ENCODE assay signal across 1 cellular context in genomic region chr22:35629406-35630234, GRCh38.
TF ChIP-seq lines count a peak whose summit lies in the region.

No MANE protein-coding gene starts in this region.

TF ChIP-seq in HEK293, 187 proteins besides CTCF, POLR2A, EP300 and RAD21 (continued from another document):
- TF ChIP-seq PRDM10 (tag by site-specific recombination; IDR thresholded peaks at IDR 0.05) (no peak), ZNF513 (tag by site-specific recombination; IDR thresholded peaks at IDR 0.05) (no peak), ZNF791 (tag by site-specific recombination; IDR thresholded peaks at IDR 0.05) (no peak), ZNF629 (tag by site-specific recombination; IDR thresholded peaks at IDR 0.05) (no peak), ATF2 (tag by site-specific recombination; IDR thresholded peaks at IDR 0.05; ENCODE audit: low read depth) (no peak), ZNF184 (tag by site-specific recombination; IDR thresholded peaks at IDR 0.05) (no peak), ZNF223 (tag by site-specific recombination; IDR thresholded peaks at IDR 0.05) (no peak), SP7 (tag by site-specific recombination; IDR thresholded peaks at IDR 0.05) (0 out of 2 replicates have a peak, but pooled peaks have one; percentile 20), ZNF350 (tag by site-specific recombination; IDR thresholded peaks at IDR 0.05) (no peak), ZNF157 (tag by site-specific recombination; IDR thresholded peaks at IDR 0.05) (no peak), ZIC2 (tag by site-specific recombination; IDR thresholded peaks at IDR 0.05) (peak; percentile 37; the same call in 1 of the 2 replicates), ZNF26 (tag by site-specific recombination; IDR thresholded peaks at IDR 0.05) (no peak), ZFP3 (tag by site-specific recombination; IDR thresholded peaks at IDR 0.05; ENCODE audit: low read depth) (no peak), ZNF561 (tag by site-specific recombination; IDR thresholded peaks at IDR 0.05; ENCODE audit: borderline replicate concordance) (no peak), INSM2 (tag by site-specific recombination; IDR thresholded peaks at IDR 0.05) (no peak), MEIS1 (CRISPR knock-in tag; IDR thresholded peaks at IDR 0.05; ENCODE audit: borderline replicate concordance) (no peak), ZNF692 (tag by site-specific recombination; IDR thresholded peaks at IDR 0.05) (no peak), ZNF660 (tag by site-specific recombination; IDR thresholded peaks at IDR 0.05) (0 out of 2 replicates have a peak, but pooled peaks have one; percentile 28), GLIS1 (tag by site-specific recombination; IDR thresholded peaks at IDR 0.05) (peak; percentile 73), MZF1 (tag by site-specific recombination; IDR thresholded peaks at IDR 0.05; ENCODE audit: borderline replicate concordance) (no peak), ZBTB6 (tag by site-specific recombination; IDR thresholded peaks at IDR 0.05) (no peak), ZNF596 (tag by site-specific recombination; IDR thresholded peaks at IDR 0.05) (no peak), ZNF239 (tag by site-specific recombination; IDR thresholded peaks at IDR 0.05) (no peak), TCF7L2 (IDR thresholded peaks at IDR 0.05; ENCODE audit: borderline replicate concordance, low read depth, low read length) (no peak), PATZ1 (tag by site-specific recombination; IDR thresholded peaks at IDR 0.05) (peak; percentile 53; the same call in 1 of the 2 replicates), SALL2 (tag by site-specific recombination; IDR thresholded peaks at IDR 0.05; ENCODE audit: borderline replicate concordance) (no peak), ZNF280D (tag by site-specific recombination; IDR thresholded peaks at IDR 0.05) (no peak), ZBTB44 (tag by site-specific recombination; IDR thresholded peaks at IDR 0.05) (no peak), ZNF354C (tag by site-specific recombination; IDR thresholded peaks at IDR 0.05; ENCODE audit: borderline replicate concordance, low read depth) (no peak), KLF1 (tag by site-specific recombination; IDR thresholded peaks at IDR 0.05) (peak; percentile 60; the same call in 1 of the 2 replicates), ZNF169 (tag by site-specific recombination; IDR thresholded peaks at IDR 0.05) (no peak), ZNF146 (tag by site-specific recombination; IDR thresholded peaks at IDR 0.05) (no peak)
